In genomic region chr4:174553828-174554227, GRCh38 we compare ENCODE assay signal across 21 cellular contexts. TPM values are rescaled to one million over a fixed set of nuclear protein-coding genes. Genes with fewer than 3 reads are reported as not detected.
DNase-seq lines count a peak whose midpoint lies in the region; ATAC-seq lines count a peak whose summit lies in the region.
"Had no signal": no experiment of that assay in that cellular context is flagged by ENCODE, and none has a peak within 500 bp of the region (broad histone marks: within the 10 kb centered on the region; RNA-seq: fewer than 3 reads in every experiment).

No MANE protein-coding gene starts in this region.

- H3K4me3 Mint-ChIP-seq in activated T-cell treated with anti-CD3 and anti-CD28 coated beads, Interleukin-2, amount 50 U/mL, for 4 hours, result no peak overlapping the region
- H3K4me3 Mint-ChIP-seq: activated CD4-positive, alpha-beta T cell treated with anti-CD3 and anti-CD28 coated beads, Interleukin-2, amount 10 ng/mL, durations not matched to agents 7 days and 5 days; activated naive CD4-positive, alpha-beta T cell treated with anti-CD3 and anti-CD28 coated beads, Interleukin-2, amount 50 U/mL, for 24 hours; brain; nephron had no signal

- peak; percentile 35 for DNase-seq in ELR (ENCODE audit: low read depth)
- DNase-seq in RPMI7951 (ENCODE audit: low read depth), result peak; percentile 9
- peak; percentile 48 for DNase-seq in skeletal muscle cell (ENCODE audit: low read depth)
- DNase-seq in activated T-cell treated with anti-CD3 and anti-CD28 coated beads, Interleukin-2, amount 50 U/mL, for 4 hours, result no peak
- no peak for DNase-seq in Right ventricle myocardium inferior (ENCODE audit: missing footprints)
- DNase-seq: activated CD4-positive, alpha-beta T cell treated with anti-CD3 and anti-CD28 coated beads, Interleukin-2, amount 10 ng/mL, durations not matched to agents 7 days and 5 days; dermis blood vessel endothelial cell; DMS 273 treated with DMSO at 0.1 percent for 48 hours; hippocampal formation; Kasumi-1; mesendoderm; NCI-H1436 treated with DMSO at 0.1 percent for 48 hours had no signal

- H3K36me3 Mint-ChIP-seq in activated T-cell treated with anti-CD3 and anti-CD28 coated beads, Interleukin-2, amount 50 U/mL, for 4 hours (ENCODE audit: insufficient read depth), result no peaks in the 10 kb centered on the region
- H3K36me3 Mint-ChIP-seq: activated naive CD4-positive, alpha-beta T cell treated with anti-CD3 and anti-CD28 coated beads, Interleukin-2, amount 50 U/mL, for 24 hours; brain had no signal

- H3K4me3 ChIP-seq in skeletal muscle cell (ENCODE audit: low read depth, low read length), result no peak overlapping the region
- H3K4me3 ChIP-seq: BLaER1 treated with 17β-estradiol and CSF1 and Interleukin-3, amounts not matched to agents 10 nM and 100 nM; smooth muscle cell had no signal

- no peaks in the 10 kb centered on the region for H3K27me3 Mint-ChIP-seq in activated T-cell treated with anti-CD3 and anti-CD28 coated beads, Interleukin-2, amount 50 U/mL, for 4 hours (ENCODE audit: low read depth)
- H3K27me3 Mint-ChIP-seq: activated CD4-positive, alpha-beta T cell treated with anti-CD3 and anti-CD28 coated beads, Interleukin-2, amount 10 ng/mL, durations not matched to agents 7 days and 5 days; activated naive CD4-positive, alpha-beta T cell treated with anti-CD3 and anti-CD28 coated beads, Interleukin-2, amount 50 U/mL, for 24 hours had no signal

- no peaks in the 10 kb centered on the region for H3K4me1 Mint-ChIP-seq in activated T-cell treated with anti-CD3 and anti-CD28 coated beads, Interleukin-2, amount 50 U/mL, for 4 hours (ENCODE audit: low read depth)
- H3K4me1 Mint-ChIP-seq: activated CD4-positive, alpha-beta T cell treated with anti-CD3 and anti-CD28 coated beads, Interleukin-2, amount 10 ng/mL, durations not matched to agents 7 days and 5 days; activated naive CD4-positive, alpha-beta T cell treated with anti-CD3 and anti-CD28 coated beads, Interleukin-2, amount 50 U/mL, for 24 hours; brain had no signal

- H3K9me3 Mint-ChIP-seq in activated T-cell treated with anti-CD3 and anti-CD28 coated beads, Interleukin-2, amount 50 U/mL, for 4 hours, result peaks cover 9% of the 10 kb centered on the region

- ATAC-seq in esophagus mucosa (peak; percentile 43), GM21360 (IDR thresholded peaks at IDR 0.05; ENCODE audit: unreplicated experiment) (no peak), GM19023 (IDR thresholded peaks at IDR 0.05; ENCODE audit: unreplicated experiment) (no peak), Right ventricle myocardium inferior (no peak)
- no peak for ATAC-seq in activated T-cell treated with anti-CD3 and anti-CD28 coated beads, Interleukin-2, amount 50 U/mL, for 4 hours
- ATAC-seq: Panc1 had no signal

- intact Hi-C loops in Right ventricle myocardium inferior (cut with DNase I), result no loop called here

RNA-seq across cellular contexts. Expression of gene HPGD, which starts 31.5 kb away (rescaled TPM):
- 0.24 TPM in 1 of 2 replicates, not detected in the other for total RNA-seq in RPMI7951 (2014; rRNA removed; shearing (Covaris generic))
- total RNA-seq in esophagus mucosa, result 50.5 TPM
- 1 to 10 TPM in 2 of 3 donors, under 1 TPM in 1; 0.53 to 1.9 (median 1.8) TPM for total RNA-seq in activated T-cell treated with anti-CD3 and anti-CD28 coated beads, Interleukin-2, amount 50 U/mL, for 4 hours
- total RNA-seq in Right ventricle myocardium inferior, result 1.1 TPM

Comparison
In these comparisons a context has a peak if more than half of its experiments do, and no peak if none do; other contexts are left out.
1. DNase-seq: peak in ELR (single experiment), RPMI7951 (single experiment) and skeletal muscle cell (single experiment); none in activated T-cell treated with anti-CD3 and anti-CD28 coated beads, Interleukin-2, amount 50 U/mL, for 4 hours (single experiment) and Right ventricle myocardium inferior (single experiment).
2. RNA of gene HPGD, which starts 31.5 kb away (total RNA-seq): 50.5 TPM in esophagus mucosa (single experiment); 0.53 to 1.9 TPM in activated T-cell treated with anti-CD3 and anti-CD28 coated beads, Interleukin-2, amount 50 U/mL, for 4 hours, 1.1 TPM in Right ventricle myocardium inferior (single experiment) and 0.24 TPM in RPMI7951; every median in the first group is over 10 times any median in the second.